ENCODE assay signal across 1 cellular context in genomic region chr1:160082487-160082886, GRCh38.
TF ChIP-seq lines count a peak whose summit lies in the region.

No MANE protein-coding gene starts in this region.

TF ChIP-seq in H1, 55 proteins besides CTCF, POLR2A, EP300 and RAD21:
- TF ChIP-seq NRF1 (IDR thresholded peaks at IDR 0.05; ENCODE audit: low read depth, low read length) (no peak), BACH1 (IDR thresholded peaks at IDR 0.05; ENCODE audit: low read length) (no peak), CHD1 (IDR thresholded peaks at IDR 0.05; ENCODE audit: low read depth, low read length) (no peak), MAFK (IDR thresholded peaks at IDR 0.05; ENCODE audit: low read depth, low read length) (no peak), EGR1 (IDR thresholded peaks at IDR 0.05; ENCODE audit: borderline replicate concordance, low read depth, low read length) (no peak), PHF8 (conservative IDR thresholded peaks at IDR 0.05; ENCODE audit: low read depth, low read length) (no peak), GABPA (IDR thresholded peaks at IDR 0.05; ENCODE audit: borderline replicate concordance, insufficient read depth, low read length) (no peak), CBX5 (IDR thresholded peaks at IDR 0.05; ENCODE audit: low read depth, low read length) (no peak), SP2 (IDR thresholded peaks at IDR 0.05; ENCODE audit: low read length) (no peak), POU5F1 (IDR thresholded peaks at IDR 0.05; ENCODE audit: low read depth, low read length) (no peak), TAF7 (optimal IDR thresholded peaks at IDR 0.05; ENCODE audit: borderline replicate concordance, low read depth, low read length) (no peak), JUN (IDR thresholded peaks at IDR 0.05; ENCODE audit: low read depth, low read length) (no peak), CREB1 (IDR thresholded peaks at IDR 0.05) (no peak)
- TF ChIP-seq, protein P1, sequence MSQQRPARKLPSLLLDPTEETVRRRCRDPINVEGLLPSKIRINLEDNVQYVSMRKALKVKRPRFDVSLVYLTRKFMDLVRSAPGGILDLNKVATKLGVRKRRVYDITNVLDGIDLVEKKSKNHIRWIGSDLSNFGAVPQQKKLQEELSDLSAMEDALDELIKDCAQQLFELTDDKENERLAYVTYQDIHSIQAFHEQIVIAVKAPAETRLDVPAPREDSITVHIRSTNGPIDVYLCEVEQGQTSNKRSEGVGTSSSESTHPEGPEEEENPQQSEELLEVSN (IDR thresholded peaks at IDR 0.05), result no peak
TF ChIP-seq in H1: peak in this region for 0.
